8 cellular contexts compared by ENCODE assay signal in the genomic region with DNA sequence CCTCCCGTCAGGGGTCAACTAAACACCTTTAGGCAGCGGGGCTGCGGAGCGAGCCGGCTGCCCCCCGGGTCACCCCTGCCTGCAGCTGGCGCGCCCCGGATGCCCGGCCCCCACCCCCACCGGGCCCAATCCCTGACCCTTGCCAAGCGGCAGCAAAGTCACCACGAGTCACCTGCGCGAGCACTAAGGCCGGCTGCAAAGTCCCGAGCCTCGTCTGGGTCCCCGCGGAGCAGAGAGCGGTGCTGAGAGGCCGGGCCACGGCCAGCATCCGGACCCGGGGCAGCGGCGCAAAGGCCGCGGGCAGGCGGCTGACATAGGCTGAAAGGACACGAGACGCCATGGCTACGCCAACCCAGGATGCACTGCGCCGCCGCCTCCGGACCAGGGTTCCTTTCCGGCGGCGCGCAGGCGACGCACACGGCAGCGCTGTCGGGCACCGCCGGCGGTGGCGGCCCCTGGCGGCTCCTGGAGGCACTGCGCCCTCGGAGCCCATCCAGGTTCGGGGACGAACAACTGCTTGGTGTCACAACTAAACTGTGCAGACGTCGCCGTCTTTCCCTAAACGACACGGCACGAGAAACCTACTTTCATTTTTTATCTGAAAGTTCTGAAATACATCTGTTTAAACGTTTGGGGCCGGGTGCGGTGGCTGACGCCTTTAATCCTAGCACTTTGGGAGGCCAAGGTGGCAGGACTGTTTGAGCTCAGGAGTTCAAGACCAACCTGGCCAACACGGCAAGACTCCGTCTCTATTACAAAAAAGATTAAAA. TPM values are rescaled to one million over a fixed set of nuclear protein-coding genes. Genes with fewer than 3 reads are reported as not detected.
DNase-seq lines count a peak whose midpoint lies in the region; ATAC-seq and TF ChIP-seq lines count a peak whose summit lies in the region.

Gene NDUFAB1 (minus strand): TSS at position 366 of the 770 bp plus-strand sequence. CDS start 26 bp downstream, at position 340.

- TF ChIP-seq CTCF in HFFc6 (IDR thresholded peaks at IDR 0.05) (peak; percentile 99), glutamatergic neuron (IDR thresholded peaks at IDR 0.05; ENCODE audit: partially characterized antibody, unreplicated experiment) (peak; percentile 99), osteocyte (IDR thresholded peaks at IDR 0.05) (peak; percentile 100), thoracic aorta (IDR thresholded peaks at IDR 0.05) (peak; percentile 100)

- H3K36me3 Mint-ChIP-seq in HFFc6 (ENCODE audit: low read depth), result peaks cover 19% of the 10 kb centered on the region
- peaks cover 0 to 11% of the 10 kb centered on the region in 2 donors for H3K36me3 Mint-ChIP-seq in activated naive CD4-positive, alpha-beta T cell treated with anti-CD3 and anti-CD28 coated beads, Interleukin-2, amount 50 U/mL, for 72 hours
- H3K36me3 Mint-ChIP-seq in glutamatergic neuron (ENCODE audit: unreplicated experiment), result no peaks in the 10 kb centered on the region
- H3K36me3 Mint-ChIP-seq in osteocyte (ENCODE audit: unreplicated experiment), result peaks cover 13% of the 10 kb centered on the region

- TF ChIP-seq POLR2A in GM10847 (IDR thresholded peaks at IDR 0.05; ENCODE audit: extremely low read depth, insufficient read length), result peak; percentile 68

- H3K9me3 ChIP-seq in thoracic aorta, result no peaks in the 10 kb centered on the region

- H3K36me3 ChIP-seq in thoracic aorta, result peaks cover 15% of the 10 kb centered on the region

- H3K9me3 Mint-ChIP-seq in HFFc6, result no peaks in the 10 kb centered on the region
- H3K9me3 Mint-ChIP-seq in activated naive CD4-positive, alpha-beta T cell treated with anti-CD3 and anti-CD28 coated beads, Interleukin-2, amount 50 U/mL, for 72 hours, result no peaks in the 10 kb centered on the region
- no peaks in the 10 kb centered on the region for H3K9me3 Mint-ChIP-seq in glutamatergic neuron (ENCODE audit: unreplicated experiment)
- no peaks in the 10 kb centered on the region for H3K9me3 Mint-ChIP-seq in osteocyte (ENCODE audit: unreplicated experiment)

- H3K4me1 Mint-ChIP-seq in HFFc6 (ENCODE audit: low read depth), result peaks cover 19% of the 10 kb centered on the region
- H3K4me1 Mint-ChIP-seq in glutamatergic neuron (ENCODE audit: low read depth, unreplicated experiment), result peaks cover 7% of the 10 kb centered on the region
- H3K4me1 Mint-ChIP-seq in osteocyte (ENCODE audit: unreplicated experiment), result peaks cover 14% of the 10 kb centered on the region

- ATAC-seq in SK-N-SH treated with all-trans-retinoic acid at 6 μM for 48 hours (peak; percentile 100), thoracic aorta (ENCODE audit: insufficient number of reproducible peaks, low FRiP score, low read depth) (peak; percentile 84)
- ATAC-seq in activated naive CD4-positive, alpha-beta T cell treated with anti-CD3 and anti-CD28 coated beads, Interleukin-2, amount 50 U/mL, for 72 hours, result peak; percentile 99

- no peaks in the 10 kb centered on the region for H3K27me3 ChIP-seq in thoracic aorta (replicated peaks; ENCODE audit: insufficient read depth)

- peak within 1 kb of the TSS; percentile 92 for H3K4me3 Mint-ChIP-seq in HFFc6
- peak within 1 kb of the TSS; percentile 87 for H3K4me3 Mint-ChIP-seq in glutamatergic neuron (ENCODE audit: unreplicated experiment)
- H3K4me3 Mint-ChIP-seq in osteocyte (ENCODE audit: unreplicated experiment), result peak within 1 kb of the TSS; percentile 82

- peak within 1 kb of the TSS; percentile 70 to 86 for H3K27ac ChIP-seq in thoracic aorta

- peak within 1 kb of the TSS; percentile 88 for H3K4me3 ChIP-seq in thoracic aorta

- H3K27me3 Mint-ChIP-seq in HFFc6 (ENCODE audit: insufficient read depth), result no peaks in the 10 kb centered on the region; the same call in 1 of the 2 replicates
- peaks cover 4% of the 10 kb centered on the region for H3K27me3 Mint-ChIP-seq in glutamatergic neuron (ENCODE audit: unreplicated experiment)
- no peaks in the 10 kb centered on the region for H3K27me3 Mint-ChIP-seq in osteocyte (ENCODE audit: unreplicated experiment)

- DNase-seq in HFFc6 (peak; percentile 79), NAMALWA (ENCODE audit: low spot score) (peak; percentile 94), glutamatergic neuron (peak; percentile 97), osteocyte (ENCODE audit: extremely low spot score, unreplicated experiment) (peak; percentile 97), thoracic aorta (ENCODE audit: low spot score) (peak; percentile 43)
- peak; percentile 92 to 97 for DNase-seq in activated naive CD4-positive, alpha-beta T cell treated with anti-CD3 and anti-CD28 coated beads, Interleukin-2, amount 50 U/mL, for 72 hours (ENCODE audit: low spot score in 2 of 2)

- peaks cover 8 to 15% of the 10 kb centered on the region in 2 donors for H3K4me1 ChIP-seq in thoracic aorta (ENCODE audit: control insufficient read depth in 1 of 2, low read depth in 2 of 2)

- H3K27ac Mint-ChIP-seq in HFFc6, result peak within 1 kb of the TSS; percentile 69
- peak within 1 kb of the TSS; percentile 73 to 82 for H3K27ac Mint-ChIP-seq in activated naive CD4-positive, alpha-beta T cell treated with anti-CD3 and anti-CD28 coated beads, Interleukin-2, amount 50 U/mL, for 72 hours
- H3K27ac Mint-ChIP-seq in glutamatergic neuron (ENCODE audit: unreplicated experiment), result peak within 1 kb of the TSS; percentile 84
- peak within 1 kb of the TSS; percentile 71 for H3K27ac Mint-ChIP-seq in osteocyte (ENCODE audit: unreplicated experiment)

TF ChIP-seq in SK-N-SH treated with all-trans-retinoic acid at 6 μM for 48 hours, 23 proteins besides CTCF, POLR2A, EP300 and RAD21:
- peak; percentile 57; the same call in 1 of the 2 replicates for TF ChIP-seq TSHZ2 (CRISPR knock-in tag; IDR thresholded peaks at IDR 0.05)
- no peak for TF ChIP-seq SNAI2 (CRISPR knock-in tag; IDR thresholded peaks at IDR 0.05)
- TF ChIP-seq ZFP3 (CRISPR knock-in tag; IDR thresholded peaks at IDR 0.05), result 0 out of 2 replicates have a peak, but pooled peaks have one; percentile 62
- TF ChIP-seq CSDC2 (CRISPR knock-in tag; IDR thresholded peaks at IDR 0.05), result peak; percentile 60; the same call in 1 of the 2 replicates
- TF ChIP-seq ISL1 (CRISPR knock-in tag; IDR thresholded peaks at IDR 0.05), result no peak
- no peak for TF ChIP-seq PPARA (CRISPR knock-in tag; IDR thresholded peaks at IDR 0.05; ENCODE audit: borderline replicate concordance)

RNA-seq across cellular contexts. Expression of gene NDUFAB1, which starts in this region (rescaled TPM):
- total RNA-seq in HFFc6 (2021; fragmentation: NEBNext Ultra II Directional; extraction: Animal tissue kit (Norgen Biotek cat#: 25700)), result 100 to 1,000 TPM in 1 of 6 experiments, 10 to 100 TPM in 5; 79.4 to 101 (median 89.0) TPM
- 100 to 1,000 TPM; 123 to 150 TPM for total RNA-seq in activated naive CD4-positive, alpha-beta T cell treated with anti-CD3 and anti-CD28 coated beads, Interleukin-2, amount 50 U/mL, for 72 hours
- 76.0 TPM for total RNA-seq in glutamatergic neuron (ENCODE audit: unreplicated experiment)
- 49.7 and 59.4 TPM in 2 replicates for total RNA-seq in osteocyte
- 10 to 100 TPM; 48.7 to 63.1 TPM for total RNA-seq in thoracic aorta

Comparison
In these comparisons a context has a peak if more than half of its experiments do, and no peak if none do; other contexts are left out.
1. Peak in every context shown above with its lines: DNase-seq, ATAC-seq, H3K4me3 ChIP-seq and H3K27ac ChIP-seq.
2. DNase-seq: peak in every context shown above with its lines; median percentile 97 in glutamatergic neuron; 97 in osteocyte; 94 in activated naive CD4-positive, alpha-beta T cell treated with anti-CD3 and anti-CD28 coated beads, Interleukin-2, amount 50 U/mL, for 72 hours; 94 in NAMALWA; 79 in HFFc6; 43 in thoracic aorta.